In the genomic region with DNA sequence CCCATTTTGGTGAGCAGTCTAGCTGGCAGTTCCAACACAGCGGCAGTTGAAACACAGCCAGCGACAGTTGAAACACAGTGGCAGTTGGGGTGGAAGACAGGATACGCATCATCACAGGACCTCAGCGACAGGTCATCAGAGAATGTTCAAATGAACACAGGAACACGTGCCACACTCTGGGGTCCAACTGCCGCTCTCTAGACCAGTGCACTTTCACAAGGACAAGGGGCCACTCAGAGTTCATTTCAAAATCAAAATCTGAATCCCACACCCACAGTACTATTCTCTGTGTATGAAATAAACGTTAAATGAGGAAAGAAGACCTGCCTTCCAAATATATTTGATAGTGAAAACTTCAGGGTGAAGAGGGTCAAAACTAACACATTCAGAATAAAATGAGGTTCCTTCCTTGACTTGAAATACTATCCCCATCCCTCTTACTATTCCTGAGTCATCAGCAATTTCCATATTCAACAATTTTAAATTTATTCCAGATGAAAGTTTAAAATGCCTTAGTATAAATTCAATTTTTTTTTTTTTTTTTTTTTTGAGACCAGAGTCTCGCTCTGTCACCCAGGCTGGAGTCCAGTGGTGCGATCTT, we compare ENCODE assay signal across 1 cellular context.
TF ChIP-seq lines count a peak whose summit lies in the region.

No MANE protein-coding gene starts in this region.

TF ChIP-seq in K562, 482 proteins besides CTCF, POLR2A, EP300 and RAD21 (continued from another document):
- TF ChIP-seq, protein P1, sequence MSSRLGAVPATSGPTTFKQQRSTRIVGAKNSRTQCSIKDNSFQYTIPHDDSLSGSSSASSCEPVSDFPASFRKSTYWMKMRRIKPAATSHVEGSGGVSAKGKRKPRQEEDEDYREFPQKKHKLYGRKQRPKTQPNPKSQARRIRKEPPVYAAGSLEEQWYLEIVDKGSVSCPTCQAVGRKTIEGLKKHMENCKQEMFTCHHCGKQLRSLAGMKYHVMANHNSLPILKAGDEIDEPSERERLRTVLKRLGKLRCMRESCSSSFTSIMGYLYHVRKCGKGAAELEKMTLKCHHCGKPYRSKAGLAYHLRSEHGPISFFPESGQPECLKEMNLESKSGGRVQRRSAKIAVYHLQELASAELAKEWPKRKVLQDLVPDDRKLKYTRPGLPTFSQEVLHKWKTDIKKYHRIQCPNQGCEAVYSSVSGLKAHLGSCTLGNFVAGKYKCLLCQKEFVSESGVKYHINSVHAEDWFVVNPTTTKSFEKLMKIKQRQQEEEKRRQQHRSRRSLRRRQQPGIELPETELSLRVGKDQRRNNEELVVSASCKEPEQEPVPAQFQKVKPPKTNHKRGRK (tag; IDR thresholded peaks at IDR 0.05): 0 out of 2 replicates have a peak, but pooled peaks have one; percentile 34
- TF ChIP-seq CBFB (CRISPR knock-in tag; IDR thresholded peaks at IDR 0.05): no peak
- 0 out of 2 replicates have a peak, but pooled peaks have one; percentile 29 for TF ChIP-seq POLR2AphosphoS5 (IDR thresholded peaks at IDR 0.05; ENCODE audit: control insufficient read depth, insufficient read depth, low read depth, low read length)
- TF ChIP-seq SIN3B (IDR thresholded peaks at IDR 0.05; ENCODE audit: low read depth): no peak
- TF ChIP-seq EP400 (IDR thresholded peaks at IDR 0.05): peak; percentile 84
- TF ChIP-seq RNF2 (IDR thresholded peaks at IDR 0.05): peak; percentile 96
- TF ChIP-seq SIX5 (IDR thresholded peaks at IDR 0.05; ENCODE audit: borderline replicate concordance in 1 of 2, insufficient read depth in 1 of 2, low read depth in 1 of 2, low read length in 2 of 2): no peak
- TF ChIP-seq SMARCA4 (IDR thresholded peaks at IDR 0.05): 0 out of 2 replicates have a peak, but pooled peaks have one; percentile 3
- TF ChIP-seq FOXK2 (conservative IDR thresholded peaks at IDR 0.05 in 1 of 2, IDR thresholded peaks at IDR 0.05 in 1 of 2; ENCODE audit: low read depth in 2 of 2): peak; percentile 52 to 63; a peak in 2 of 4 replicates
- no peak for TF ChIP-seq FOS (IDR thresholded peaks at IDR 0.05; ENCODE audit: extremely low read depth, insufficient read length)
- TF ChIP-seq GABPA (tag; conservative IDR thresholded peaks at IDR 0.05; ENCODE audit: low read depth): peak; percentile 69
- TF ChIP-seq NFIC (IDR thresholded peaks at IDR 0.05): peak; percentile 81
- TF ChIP-seq POLR2H (tag; IDR thresholded peaks at IDR 0.05; ENCODE audit: low read depth): peak; percentile 84
- peak in 1 of 2 experiments; percentile 82; a peak in 1 of 3 replicates for TF ChIP-seq CBX3 (IDR thresholded peaks at IDR 0.05; ENCODE audit: borderline replicate concordance in 1 of 2, low read length in 2 of 2)
- TF ChIP-seq RCOR1 (IDR thresholded peaks at IDR 0.05; ENCODE audit: borderline replicate concordance in 1 of 2, low read depth in 2 of 2, low read length in 2 of 2): peak in 1 of 2 experiments; percentile 51; a peak in 1 of 4 replicates
- TF ChIP-seq, protein P2, sequence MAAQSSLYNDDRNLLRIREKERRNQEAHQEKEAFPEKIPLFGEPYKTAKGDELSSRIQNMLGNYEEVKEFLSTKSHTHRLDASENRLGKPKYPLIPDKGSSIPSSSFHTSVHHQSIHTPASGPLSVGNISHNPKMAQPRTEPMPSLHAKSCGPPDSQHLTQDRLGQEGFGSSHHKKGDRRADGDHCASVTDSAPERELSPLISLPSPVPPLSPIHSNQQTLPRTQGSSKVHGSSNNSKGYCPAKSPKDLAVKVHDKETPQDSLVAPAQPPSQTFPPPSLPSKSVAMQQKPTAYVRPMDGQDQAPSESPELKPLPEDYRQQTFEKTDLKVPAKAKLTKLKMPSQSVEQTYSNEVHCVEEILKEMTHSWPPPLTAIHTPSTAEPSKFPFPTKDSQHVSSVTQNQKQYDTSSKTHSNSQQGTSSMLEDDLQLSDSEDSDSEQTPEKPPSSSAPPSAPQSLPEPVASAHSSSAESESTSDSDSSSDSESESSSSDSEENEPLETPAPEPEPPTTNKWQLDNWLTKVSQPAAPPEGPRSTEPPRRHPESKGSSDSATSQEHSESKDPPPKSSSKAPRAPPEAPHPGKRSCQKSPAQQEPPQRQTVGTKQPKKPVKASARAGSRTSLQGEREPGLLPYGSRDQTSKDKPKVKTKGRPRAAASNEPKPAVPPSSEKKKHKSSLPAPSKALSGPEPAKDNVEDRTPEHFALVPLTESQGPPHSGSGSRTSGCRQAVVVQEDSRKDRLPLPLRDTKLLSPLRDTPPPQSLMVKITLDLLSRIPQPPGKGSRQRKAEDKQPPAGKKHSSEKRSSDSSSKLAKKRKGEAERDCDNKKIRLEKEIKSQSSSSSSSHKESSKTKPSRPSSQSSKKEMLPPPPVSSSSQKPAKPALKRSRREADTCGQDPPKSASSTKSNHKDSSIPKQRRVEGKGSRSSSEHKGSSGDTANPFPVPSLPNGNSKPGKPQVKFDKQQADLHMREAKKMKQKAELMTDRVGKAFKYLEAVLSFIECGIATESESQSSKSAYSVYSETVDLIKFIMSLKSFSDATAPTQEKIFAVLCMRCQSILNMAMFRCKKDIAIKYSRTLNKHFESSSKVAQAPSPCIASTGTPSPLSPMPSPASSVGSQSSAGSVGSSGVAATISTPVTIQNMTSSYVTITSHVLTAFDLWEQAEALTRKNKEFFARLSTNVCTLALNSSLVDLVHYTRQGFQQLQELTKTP (IDR thresholded peaks at IDR 0.05; ENCODE audit: low read depth in 1 of 2, partially characterized antibody in 2 of 2): no peak
- peak; percentile 28; the same call in 1 of the 2 replicates for TF ChIP-seq BACH1 (tag; IDR thresholded peaks at IDR 0.05)
- TF ChIP-seq, protein P3, sequence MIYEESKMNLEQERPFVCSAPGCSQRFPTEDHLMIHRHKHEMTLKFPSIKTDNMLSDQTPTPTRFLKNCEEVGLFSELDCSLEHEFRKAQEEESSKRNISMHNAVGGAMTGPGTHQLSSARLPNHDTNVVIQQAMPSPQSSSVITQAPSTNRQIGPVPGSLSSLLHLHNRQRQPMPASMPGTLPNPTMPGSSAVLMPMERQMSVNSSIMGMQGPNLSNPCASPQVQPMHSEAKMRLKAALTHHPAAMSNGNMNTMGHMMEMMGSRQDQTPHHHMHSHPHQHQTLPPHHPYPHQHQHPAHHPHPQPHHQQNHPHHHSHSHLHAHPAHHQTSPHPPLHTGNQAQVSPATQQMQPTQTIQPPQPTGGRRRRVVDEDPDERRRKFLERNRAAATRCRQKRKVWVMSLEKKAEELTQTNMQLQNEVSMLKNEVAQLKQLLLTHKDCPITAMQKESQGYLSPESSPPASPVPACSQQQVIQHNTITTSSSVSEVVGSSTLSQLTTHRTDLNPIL (CRISPR knock-in tag; IDR thresholded peaks at IDR 0.05): 0 out of 2 replicates have a peak, but pooled peaks have one; percentile 55
- no peak for TF ChIP-seq BCOR (IDR thresholded peaks at IDR 0.05)
- TF ChIP-seq MYC (IDR thresholded peaks at IDR 0.05; ENCODE audit: low read depth, low read length): peak; percentile 73
- TF ChIP-seq MYC (CRISPR knock-in tag; IDR thresholded peaks at IDR 0.05; ENCODE audit: borderline replicate concordance, low read depth): no peak
- 0 out of 2 replicates have a peak, but pooled peaks have one; percentile 35 for TF ChIP-seq JUND (IDR thresholded peaks at IDR 0.05; ENCODE audit: borderline replicate concordance, low read depth, low read length)
- peak; percentile 49; the same call in 2 of the 3 replicates for TF ChIP-seq JUND (tag; IDR thresholded peaks at IDR 0.05; ENCODE audit: borderline replicate concordance, low read depth, low read length)
- TF ChIP-seq PTTG1 (tag; IDR thresholded peaks at IDR 0.05; ENCODE audit: low read depth): no peak
- TF ChIP-seq SUPT5H (IDR thresholded peaks at IDR 0.05): peak; percentile 52; the same call in 1 of the 2 replicates
- TF ChIP-seq ZNF41 (CRISPR knock-in tag; conservative IDR thresholded peaks at IDR 0.05): no peak
- TF ChIP-seq ZNF766 (CRISPR knock-in tag; conservative IDR thresholded peaks at IDR 0.05): peak; percentile 73; the same call in 1 of the 2 replicates
- TF ChIP-seq, protein P4, sequence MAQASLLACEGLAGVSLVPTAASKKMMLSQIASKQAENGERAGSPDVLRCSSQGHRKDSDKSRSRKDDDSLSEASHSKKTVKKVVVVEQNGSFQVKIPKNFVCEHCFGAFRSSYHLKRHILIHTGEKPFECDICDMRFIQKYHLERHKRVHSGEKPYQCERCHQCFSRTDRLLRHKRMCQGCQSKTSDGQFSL (CRISPR knock-in tag; IDR thresholded peaks at IDR 0.05): no peak
- TF ChIP-seq, protein P4 (tag; IDR thresholded peaks at IDR 0.05): peak in 1 of 2 experiments; percentile 40; a peak in 1 of 4 replicates
- TF ChIP-seq ETV1 (tag; conservative IDR thresholded peaks at IDR 0.05; ENCODE audit: low read depth): peak; percentile 94
- TF ChIP-seq, protein P5, sequence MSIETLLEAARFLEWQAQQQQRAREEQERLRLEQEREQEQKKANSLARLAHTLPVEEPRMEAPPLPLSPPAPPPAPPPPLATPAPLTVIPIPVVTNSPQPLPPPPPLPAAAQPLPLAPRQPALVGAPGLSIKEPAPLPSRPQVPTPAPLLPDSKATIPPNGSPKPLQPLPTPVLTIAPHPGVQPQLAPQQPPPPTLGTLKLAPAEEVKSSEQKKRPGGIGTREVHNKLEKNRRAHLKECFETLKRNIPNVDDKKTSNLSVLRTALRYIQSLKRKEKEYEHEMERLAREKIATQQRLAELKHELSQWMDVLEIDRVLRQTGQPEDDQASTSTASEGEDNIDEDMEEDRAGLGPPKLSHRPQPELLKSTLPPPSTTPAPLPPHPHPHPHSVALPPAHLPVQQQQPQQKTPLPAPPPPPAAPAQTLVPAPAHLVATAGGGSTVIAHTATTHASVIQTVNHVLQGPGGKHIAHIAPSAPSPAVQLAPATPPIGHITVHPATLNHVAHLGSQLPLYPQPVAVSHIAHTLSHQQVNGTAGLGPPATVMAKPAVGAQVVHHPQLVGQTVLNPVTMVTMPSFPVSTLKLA (conservative IDR thresholded peaks at IDR 0.05): peak; percentile 47 to 69; a peak in 3 of 4 replicates
- 0 out of 2 replicates have a peak, but pooled peaks have one; percentile 79 for TF ChIP-seq ZNF589 (CRISPR knock-in tag; IDR thresholded peaks at IDR 0.05; ENCODE audit: low read depth)
- peak; percentile 64; the same call in 1 of the 2 replicates for TF ChIP-seq CBX1 (IDR thresholded peaks at IDR 0.05; ENCODE audit: low read depth)
- 0 out of 2 replicates have a peak, but pooled peaks have one; percentile 23 for TF ChIP-seq TCF3 (CRISPR knock-in tag; IDR thresholded peaks at IDR 0.05)
